9 cellular contexts compared by ENCODE assay signal in the genomic region with DNA sequence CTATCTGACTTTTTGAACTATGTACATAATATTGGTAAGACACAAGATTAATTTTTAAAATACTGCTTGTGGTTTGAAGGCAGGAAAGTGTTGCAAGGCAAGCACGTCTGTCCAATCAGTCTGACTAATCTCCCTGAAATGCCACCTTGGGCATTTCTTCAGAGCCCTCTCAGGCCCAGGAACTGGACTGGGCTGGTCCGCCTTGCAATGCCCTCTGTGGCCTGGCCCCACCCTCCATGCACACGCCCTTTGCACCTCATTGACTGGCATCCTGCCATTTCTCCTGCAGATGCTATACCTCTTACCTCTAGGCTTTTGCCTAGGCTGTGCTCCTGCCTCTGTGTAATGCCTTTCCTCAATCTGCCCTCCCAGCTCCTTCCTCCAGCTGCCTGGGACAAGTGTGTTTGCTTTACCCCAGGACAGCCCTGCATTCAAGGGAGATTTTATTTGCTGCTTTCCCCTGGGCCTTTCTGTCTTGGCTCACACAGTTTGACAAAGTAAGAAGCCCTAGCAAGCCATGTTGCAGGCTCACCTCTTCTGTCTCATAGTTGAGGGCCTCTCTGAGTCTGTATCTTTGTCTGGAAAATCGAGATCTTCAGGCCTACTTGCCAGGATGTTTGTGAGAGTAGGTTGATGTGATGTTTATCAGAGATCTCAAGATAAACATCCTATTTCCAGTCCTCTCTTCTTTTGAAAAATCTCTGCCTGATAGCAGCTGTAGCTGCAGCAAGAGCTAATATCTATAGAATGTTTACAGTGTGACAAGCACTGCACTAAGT.
A peak's percentile ranks its signal among the peaks of the same experiment; 100 is the strongest.
DNase-seq lines count a peak whose midpoint lies in the region; ATAC-seq, FAIRE-seq and TF ChIP-seq lines count a peak whose summit lies in the region.
"Had no signal": no experiment of that assay in that cellular context is flagged by ENCODE, and none has a peak within 500 bp of the region (broad histone marks: within the 10 kb centered on the region; RNA-seq: fewer than 3 reads in every experiment).

No MANE protein-coding gene starts in this region.

- no peaks in the 10 kb centered on the region for H3K23me2 ChIP-seq in H1 (ENCODE audit: low read depth, low read length)

- ATAC-seq in HG02642 (IDR thresholded peaks at IDR 0.05; ENCODE audit: poor library complexity, unreplicated experiment) = no peak

- no peak overlapping the region; the same call in 1 of the 2 replicates for H2BK15ac ChIP-seq in H1 (ENCODE audit: low read length)

- TF ChIP-seq CTCF in H1 (IDR thresholded peaks at IDR 0.05; ENCODE audit: control extremely low read depth in 1 of 3, insufficient read depth in 1 of 3, low read depth in 1 of 3, low read length in 3 of 3) = no peak

- FAIRE-seq in H1 (lab: Jason Lieb, UNC) = no peak
- FAIRE-seq: colon had no signal

- H2BK12ac ChIP-seq in H1 (ENCODE audit: low read depth, low read length) = no peak overlapping the region

- H3K4me1 ChIP-seq in H1 (replicated peaks in 1 of 4; ENCODE audit: control insufficient read depth in 3 of 4, insufficient read depth in 4 of 4, low read length in 3 of 4) = peaks cover 0 to 2% (median 0%) of the 10 kb centered on the region in 4 experiments; a peak in 1 of 7 replicates
- H3K4me1 ChIP-seq in effector memory CD4-positive, alpha-beta T cell (ENCODE audit: control insufficient read depth, insufficient read depth, low read length, poor library complexity, severe bottlenecking) = peaks cover 16% of the 10 kb centered on the region

- no peak overlapping the region for H4K5ac ChIP-seq in H1 (ENCODE audit: insufficient read length, low read depth, low read length)

- H3K4me2 ChIP-seq in H1 (ENCODE audit: insufficient read depth in 1 of 2, low read depth in 2 of 2, low read length in 2 of 2) = no peak overlapping the region

- H3K9ac ChIP-seq in H1 (replicated peaks in 1 of 4; ENCODE audit: extremely low read depth in 1 of 4, low read depth in 3 of 4, low read length in 3 of 4) = no peak overlapping the region; a peak in 1 of 7 replicates

- no peaks in the 10 kb centered on the region for H3K9me3 ChIP-seq in H1 (ENCODE audit: insufficient read depth in 2 of 2, low read depth in 1 of 2, low read length in 1 of 2)
- H3K9me3 ChIP-seq in effector memory CD4-positive, alpha-beta T cell (ENCODE audit: control insufficient read depth, low read length) = no peaks in the 10 kb centered on the region

- H3K18ac ChIP-seq in H1 (ENCODE audit: extremely low read depth, low read length) = no peak overlapping the region

- no peaks in the 10 kb centered on the region for H3K27me3 ChIP-seq in H1 (replicated peaks in 1 of 4; ENCODE audit: control insufficient read depth in 3 of 4, extremely low read depth in 1 of 4, insufficient read depth in 3 of 4, low read length in 3 of 4)
- H3K27me3 ChIP-seq in effector memory CD4-positive, alpha-beta T cell (replicated peaks; ENCODE audit: control insufficient read depth, insufficient read depth, low read length, poor library complexity, severe bottlenecking) = no peaks in the 10 kb centered on the region

- no peak overlapping the region for H3K4me3 ChIP-seq in H1 (ENCODE audit: extremely low read depth in 1 of 4, insufficient read depth in 2 of 4, low read depth in 3 of 4, low read length in 4 of 4)
- H3K4me3 ChIP-seq in effector memory CD4-positive, alpha-beta T cell (ENCODE audit: insufficient read depth, low read depth, low read length, poor library complexity, severe bottlenecking) = no peak overlapping the region

- no peak overlapping the region for H4K8ac ChIP-seq in H1 (ENCODE audit: extremely low read depth, insufficient read depth, low read length)

- POLR2A ChIA-PET in H1 (lab: Charles Lee; ENCODE audit: partially characterized antibody) = no interaction called here

- DNase-seq in GM03348 (ENCODE audit: low spot score) (peak; percentile 90), NCI-H345 treated with DMSO at 0.1 percent for 48 hours (lab: John Stamatoyannopoulos, UW; ENCODE audit: unreplicated experiment) (peak; percentile 84), H1 (ENCODE audit: low read depth in 1 of 2, low spot score in 2 of 2) (no peak), non-pigmented ciliary epithelial cell (ENCODE audit: low read depth) (peak; percentile 57), NCI-H526 treated with DMSO at 0.1 percent for 48 hours (lab: John Stamatoyannopoulos, UW) (no peak)
- DNase-seq in activated CD4-positive, alpha-beta T cell treated with anti-CD3 and anti-CD28 coated beads, Interleukin-2, amount 50 U/mL, for 4 hours = no peak
- no peak for DNase-seq in effector memory CD4-positive, alpha-beta T cell

- H4K91ac ChIP-seq in H1 (replicated peaks; ENCODE audit: insufficient read length, low read length) = no peak overlapping the region

- H3K27ac ChIP-seq in H1 (ENCODE audit: low read depth, low read length) = no peak overlapping the region
- H3K27ac ChIP-seq in effector memory CD4-positive, alpha-beta T cell (ENCODE audit: insufficient read depth, low read length, poor library complexity, severe bottlenecking) = no peak overlapping the region

- no peak overlapping the region for H2AK5ac ChIP-seq in H1 (ENCODE audit: low read depth, low read length)

- CTCF ChIA-PET in H1 (lab: Charles Lee; ENCODE audit: partially characterized antibody) = interaction anchor here (0.9 to 1.0 kb wide), 2 partner anchors 10 to 17 kb away, joined by 3 to 4 read pairs; no protein-coding TSS in a partner anchor

- no peaks in the 10 kb centered on the region for H3K79me2 ChIP-seq in H1 (ENCODE audit: control insufficient read depth in 1 of 2, insufficient read depth in 2 of 2, low read length in 2 of 2)

- no peaks in the 10 kb centered on the region for H3K36me3 ChIP-seq in H1 (ENCODE audit: control insufficient read depth in 2 of 4, insufficient read depth in 4 of 4, low read length in 3 of 4)
- no peaks in the 10 kb centered on the region for H3K36me3 ChIP-seq in effector memory CD4-positive, alpha-beta T cell (ENCODE audit: control insufficient read depth, insufficient read depth, low read length)

- TF ChIP-seq POLR2A in H1 (IDR thresholded peaks at IDR 0.05; ENCODE audit: control extremely low read depth in 1 of 2, low read depth in 2 of 2, low read length in 2 of 2) = no peak

- H3K4ac ChIP-seq in H1 (replicated peaks; ENCODE audit: insufficient read length, low read depth, low read length) = no peak overlapping the region

- TF ChIP-seq RAD21 in H1 (IDR thresholded peaks at IDR 0.05 in 1 of 2, conservative IDR thresholded peaks at IDR 0.05 in 1 of 2; ENCODE audit: low read depth in 2 of 2, low read length in 2 of 2) = no peak

- H4K20me1 ChIP-seq in H1 (replicated peaks in 1 of 2; ENCODE audit: control insufficient read depth in 1 of 2, insufficient read depth in 2 of 2, low read length in 2 of 2) = no peaks in the 10 kb centered on the region

- no peak overlapping the region for H3K56ac ChIP-seq in H1 (replicated peaks; ENCODE audit: insufficient read length, low read depth, low read length)

- no peak overlapping the region for H3K14ac ChIP-seq in H1 (ENCODE audit: insufficient read length)

- no peaks in the 10 kb centered on the region for H3K79me1 ChIP-seq in H1 (ENCODE audit: low read depth, low read length)

- no peak overlapping the region for H3K23ac ChIP-seq in H1 (ENCODE audit: insufficient read length)

- no peak for TF ChIP-seq EP300 in H1 (IDR thresholded peaks at IDR 0.05; ENCODE audit: borderline replicate concordance in 1 of 2, low read depth in 2 of 2, low read length in 2 of 2)

- H2BK20ac ChIP-seq in H1 (ENCODE audit: low read length) = no peak overlapping the region

- 82% methylated on average over 4 of the region's 4 CpGs; no CpG with 5 or more reads in 1 of the 2 experiments for WGBS in H1 (ENCODE audit: extremely low coverage in 1 of 2, insufficient coverage in 1 of 2, insufficient read length in 1 of 2, insufficient replicate concordance in 2 of 2, low coverage in 1 of 2, low lambda C conversion rate in 2 of 2, missing lambda C conversion rate in 1 of 2), 2 experiments

- no peak overlapping the region for H2BK5ac ChIP-seq in H1 (ENCODE audit: low read depth, low read length)

- no peak overlapping the region for H2BK120ac ChIP-seq in H1 (replicated peaks; ENCODE audit: low read depth, low read length)

- H2AFZ ChIP-seq in H1 (ENCODE audit: low read length) = peak overlapping the region; percentile 64

TF ChIP-seq in H1, 55 proteins besides CTCF, POLR2A, EP300 and RAD21 (continues in another document):
- TF ChIP-seq CTBP2 (IDR thresholded peaks at IDR 0.05; ENCODE audit: borderline replicate concordance, insufficient read depth, insufficient read length, low read length) (no peak), HDAC6 (IDR thresholded peaks at IDR 0.05; ENCODE audit: low read depth, low read length) (no peak), BCL11A (IDR thresholded peaks at IDR 0.05; ENCODE audit: low read depth in 2 of 2, low read length in 2 of 2) (no peak), EZH2 (IDR thresholded peaks at IDR 0.05; ENCODE audit: low read depth, low read length, severe bottlenecking) (no peak), FOSL1 (IDR thresholded peaks at IDR 0.05; ENCODE audit: insufficient read depth, low read depth, low read length) (no peak), KDM4A (IDR thresholded peaks at IDR 0.05; ENCODE audit: low read depth, low read length, severe bottlenecking) (no peak), MAFK (IDR thresholded peaks at IDR 0.05; ENCODE audit: low read depth, low read length) (no peak), YY1 (IDR thresholded peaks at IDR 0.05; ENCODE audit: low read depth, low read length) (no peak), SAP30 (IDR thresholded peaks at IDR 0.05; ENCODE audit: insufficient read depth, insufficient replicate concordance, low read length) (no peak), SP2 (IDR thresholded peaks at IDR 0.05; ENCODE audit: low read length) (no peak)

Comparison
In these comparisons a context has a peak if more than half of its experiments do, and no peak if none do; other contexts are left out.
1. DNase-seq: peak in GM03348 (single experiment), NCI-H345 treated with DMSO at 0.1 percent for 48 hours (single experiment) and non-pigmented ciliary epithelial cell (single experiment); none in H1 (0 of 2), NCI-H526 treated with DMSO at 0.1 percent for 48 hours (single experiment), activated CD4-positive, alpha-beta T cell treated with anti-CD3 and anti-CD28 coated beads, Interleukin-2, amount 50 U/mL, for 4 hours (0 of 2) and effector memory CD4-positive, alpha-beta T cell (0 of 3).